17 cellular contexts compared by ENCODE assay signal in the genomic region with DNA sequence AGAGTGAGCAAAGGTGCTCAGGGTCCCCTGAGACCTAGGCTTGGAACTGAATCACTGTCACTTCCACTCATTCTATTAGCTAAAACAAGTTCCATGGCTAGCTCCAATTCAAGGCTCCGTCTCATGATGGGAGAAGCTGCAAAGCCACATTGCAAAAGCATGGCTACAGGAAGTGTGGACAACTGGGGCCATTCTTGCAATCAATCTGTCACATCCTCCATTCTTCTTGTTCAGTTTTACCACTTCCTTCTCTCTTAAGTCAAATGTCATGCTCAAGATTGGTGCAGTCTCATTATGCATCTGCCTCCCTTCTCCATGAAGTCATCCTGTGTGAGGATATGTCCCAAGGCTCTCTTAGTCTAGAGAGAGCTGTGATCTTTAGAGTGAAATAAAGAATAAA.
"Had no signal": no experiment of that assay in that cellular context is flagged by ENCODE, and none has a peak within 500 bp of the region (broad histone marks: within the 10 kb centered on the region; RNA-seq: fewer than 3 reads in every experiment).

No MANE protein-coding gene starts in this region.

- ATAC-seq: activated CD8-positive, alpha-beta memory T cell treated with anti-CD3 and anti-CD28 coated beads, Interleukin-2, amount 10 ng/mL, durations not matched to agents 7 days and 5 days; activated T-helper 17 cell treated with anti-CD3 and anti-CD28 coated beads, Interleukin-2, amount 50 U/mL, for 72 hours; natural killer cell; stimulated activated effector memory CD8-positive, alpha-beta T cell treated with anti-CD3 and anti-CD28 coated beads, Interleukin-12 subunit alpha, Interleukin-12 subunit beta, amount 100 ng/mL, for 72 hours had no signal

- H3K27ac ChIP-seq: hepatocyte, sigmoid colon, testis, upper lobe of left lung had no signal

- H3K4me1 ChIP-seq: sigmoid colon, upper lobe of left lung had no signal

- H2AFZ ChIP-seq: hepatocyte had no signal

- H3K36me3 ChIP-seq: sigmoid colon, upper lobe of left lung had no signal

- DNase-seq: activated CD4-positive, alpha-beta memory T cell treated with anti-CD3 and anti-CD28 coated beads, Interleukin-2, amount 10 ng/mL, durations not matched to agents 7 days and 5 days; activated CD4-positive, alpha-beta T cell treated with anti-CD3 and anti-CD28 coated beads for 4 hours; activated CD8-positive, alpha-beta memory T cell treated with anti-CD3 and anti-CD28 coated beads, Interleukin-2, amount 10 ng/mL, durations not matched to agents 7 days and 5 days; activated naive CD4-positive, alpha-beta T cell treated with Interleukin-2 at 50 U/mL for 16 hours; activated naive CD8-positive, alpha-beta T cell treated with anti-CD3 and anti-CD28 coated beads, Interleukin-2, amount 10 ng/mL, durations not matched to agents 7 days and 5 days; amygdala; natural killer cell; nucleus accumbens; posterior cingulate gyrus; sigmoid colon; stimulated activated CD4-positive, alpha-beta T cell treated with anti-CD3 and anti-CD28 coated beads, Interleukin-4, amount 100 ng/mL, for 24 hours; testis; upper lobe of left lung had no signal

- H3K4me3 ChIP-seq: hepatocyte, sigmoid colon, testis, upper lobe of left lung had no signal

- H3K9me3 ChIP-seq: sigmoid colon, testis, upper lobe of left lung had no signal

- FAIRE-seq: TTC549 had no signal

- H3K27me3 ChIP-seq: hepatocyte, sigmoid colon, testis, upper lobe of left lung had no signal

- H3K79me2 ChIP-seq: hepatocyte had no signal

- H3K4me2 ChIP-seq: hepatocyte had no signal
